In the genomic region with DNA sequence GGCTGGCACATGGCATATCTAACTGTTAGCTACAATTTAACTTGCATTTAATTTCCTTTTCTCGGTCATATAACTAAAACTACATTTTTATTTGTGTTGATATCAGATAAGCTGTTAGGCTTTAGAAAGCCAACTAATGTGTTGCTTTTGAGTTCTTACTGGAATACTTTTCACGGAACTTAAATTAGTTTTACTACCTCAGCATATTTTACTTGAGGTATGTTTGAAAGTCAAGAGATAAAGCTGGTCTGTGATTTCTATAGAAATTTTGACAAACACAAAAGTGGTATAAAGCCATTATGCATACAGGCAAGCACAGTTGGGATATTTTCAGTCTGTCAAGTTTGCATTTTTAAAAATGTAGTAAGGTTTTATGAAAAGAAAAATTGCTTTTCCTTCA, we compare ENCODE assay signal across 28 cellular contexts.
DNase-seq lines count a peak whose midpoint lies in the region; ATAC-seq, FAIRE-seq and TF ChIP-seq lines count a peak whose summit lies in the region.
"Had no signal": no experiment of that assay in that cellular context is flagged by ENCODE, and none has a peak within 500 bp of the region (broad histone marks: within the 10 kb centered on the region; RNA-seq: fewer than 3 reads in every experiment).

No MANE protein-coding gene starts in this region.

- H2BK5ac ChIP-seq in H1 (ENCODE audit: low read depth, low read length): no peak overlapping the region

- H2AFZ ChIP-seq in HepG2 (ENCODE audit: low read length) (no peak overlapping the region), H1 (ENCODE audit: low read length) (no peak overlapping the region)

- no peak overlapping the region for H2BK12ac ChIP-seq in H1 (ENCODE audit: low read depth, low read length)

- H3K9me3 ChIP-seq in HepG2 (ENCODE audit: low read length) (no peaks in the 10 kb centered on the region), right lobe of liver (no peaks in the 10 kb centered on the region), HUES6 (ENCODE audit: control insufficient read depth, insufficient read depth, low read depth, low read length) (no peaks in the 10 kb centered on the region; the same call in 1 of the 2 replicates), H1 (ENCODE audit: insufficient read depth in 2 of 2, low read depth in 1 of 2, low read length in 1 of 2) (no peaks in the 10 kb centered on the region)
- H3K9me3 ChIP-seq: BE2C, BLaER1 had no signal

- H3K4me1 Mint-ChIP-seq in WTC11: peaks cover 27% of the 10 kb centered on the region
- H3K4me1 Mint-ChIP-seq: CD4-positive, alpha-beta memory T cell; CD4-positive, CD25-positive, alpha-beta regulatory T cell; CD8-positive, alpha-beta memory T cell had no signal

- H3K4me3 ChIP-seq in HepG2 (replicated peaks in 1 of 3; ENCODE audit: insufficient read depth in 1 of 3, low read depth in 2 of 3, low read length in 3 of 3) (no peak overlapping the region), right lobe of liver (no peak overlapping the region), HUES6 (ENCODE audit: low read depth, low read length) (no peak overlapping the region), H1 (ENCODE audit: extremely low read depth in 1 of 4, insufficient read depth in 2 of 4, low read depth in 3 of 4, low read length in 4 of 4) (no peak overlapping the region)
- H3K4me3 ChIP-seq: BLaER1, GM12878 had no signal

- H3K79me1 ChIP-seq in H1 (ENCODE audit: low read depth, low read length): no peaks in the 10 kb centered on the region

- H3K79me2 ChIP-seq in HepG2 (ENCODE audit: insufficient read depth, low read length) (no peaks in the 10 kb centered on the region), H1 (ENCODE audit: control insufficient read depth in 1 of 2, insufficient read depth in 2 of 2, low read length in 2 of 2) (no peaks in the 10 kb centered on the region)

- intact Hi-C loops in HepG2 (cut with micrococcal nuclease; ENCODE audit: unreplicated experiment) (no loop called here), right lobe of liver (cut with DNase I) (no loop called here)

- H4K91ac ChIP-seq in H1 (replicated peaks; ENCODE audit: insufficient read length, low read length): no peak overlapping the region

- H3K56ac ChIP-seq in H1 (replicated peaks; ENCODE audit: insufficient read length, low read depth, low read length): no peak overlapping the region

- no peak for FAIRE-seq in HepG2 (lab: Jason Lieb, UNC)
- no peak for FAIRE-seq in H1 (lab: Jason Lieb, UNC)
- no peak for FAIRE-seq in frontal cortex (lab: Jason Lieb, UNC)
- FAIRE-seq: GM12878, GM12892, GM18507 had no signal

- H3K4me1 ChIP-seq in HepG2 (ENCODE audit: insufficient read depth, low read length): no peaks in the 10 kb centered on the region
- no peaks in the 10 kb centered on the region for H3K4me1 ChIP-seq in right lobe of liver
- peaks cover 16% of the 10 kb centered on the region; the same call in 1 of the 2 replicates for H3K4me1 ChIP-seq in HUES6 (ENCODE audit: control insufficient read depth, insufficient read depth, low read length)
- H3K4me1 ChIP-seq in H1 (replicated peaks in 1 of 4; ENCODE audit: control insufficient read depth in 3 of 4, insufficient read depth in 4 of 4, low read length in 3 of 4): no peaks in the 10 kb centered on the region
- H3K4me1 ChIP-seq: BE2C, BLaER1 had no signal

- TF ChIP-seq POLR2A in HepG2 (IDR thresholded peaks at IDR 0.05; ENCODE audit: insufficient read depth in 1 of 2, low read depth in 2 of 2, low read length in 2 of 2) (no peak), right lobe of liver (IDR thresholded peaks at IDR 0.05) (no peak), H1 (IDR thresholded peaks at IDR 0.05; ENCODE audit: control extremely low read depth in 1 of 2, low read depth in 2 of 2, low read length in 2 of 2) (no peak)

- H3K27me3 ChIP-seq in HepG2 (ENCODE audit: control insufficient read depth in 1 of 2, insufficient read depth in 2 of 2, low read length in 2 of 2): no peaks in the 10 kb centered on the region
- no peaks in the 10 kb centered on the region for H3K27me3 ChIP-seq in right lobe of liver
- no peaks in the 10 kb centered on the region for H3K27me3 ChIP-seq in HUES6 (ENCODE audit: control insufficient read depth, insufficient read depth, low read length)
- no peaks in the 10 kb centered on the region for H3K27me3 ChIP-seq in H1 (replicated peaks in 1 of 4; ENCODE audit: control insufficient read depth in 3 of 4, extremely low read depth in 1 of 4, insufficient read depth in 3 of 4, low read length in 3 of 4)
- H3K27me3 ChIP-seq: BE2C, BLaER1 had no signal

- H3K23me2 ChIP-seq in H1 (ENCODE audit: low read depth, low read length): no peaks in the 10 kb centered on the region

- CTCF ChIA-PET in HepG2 (lab: Yijun Ruan, JAX; ENCODE audit: low intra/inter-chr PET ratio, low total read pairs) (no interaction called here), WTC11 (lab: Charles Lee) (no interaction called here), H1 (lab: Charles Lee; ENCODE audit: partially characterized antibody) (no interaction called here)

- H3K27ac Mint-ChIP-seq in WTC11: peak overlapping the region; percentile 27; the same call in 1 of the 2 replicates
- H3K27ac Mint-ChIP-seq: CD4-positive, alpha-beta memory T cell; CD4-positive, CD25-positive, alpha-beta regulatory T cell; CD8-positive, alpha-beta memory T cell had no signal

- TF ChIP-seq RAD21 in HepG2 (CRISPR knock-in tag; IDR thresholded peaks at IDR 0.05) (no peak), H1 (IDR thresholded peaks at IDR 0.05 in 1 of 2, conservative IDR thresholded peaks at IDR 0.05 in 1 of 2; ENCODE audit: low read depth in 2 of 2, low read length in 2 of 2) (no peak)

- H3K4ac ChIP-seq in H1 (replicated peaks; ENCODE audit: insufficient read length, low read depth, low read length): no peak overlapping the region

- H4K20me1 ChIP-seq in HepG2 (ENCODE audit: insufficient read depth, low read length): no peaks in the 10 kb centered on the region
- H4K20me1 ChIP-seq in H1 (replicated peaks in 1 of 2; ENCODE audit: control insufficient read depth in 1 of 2, insufficient read depth in 2 of 2, low read length in 2 of 2): no peaks in the 10 kb centered on the region
- H4K20me1 ChIP-seq: BLaER1 had no signal

- H4K8ac ChIP-seq in H1 (ENCODE audit: extremely low read depth, insufficient read depth, low read length): no peak overlapping the region

- no peak overlapping the region for H3K4me2 ChIP-seq in HepG2 (ENCODE audit: low read depth, low read length)
- no peak overlapping the region for H3K4me2 ChIP-seq in H1 (ENCODE audit: insufficient read depth in 1 of 2, low read depth in 2 of 2, low read length in 2 of 2)
- H3K4me2 ChIP-seq: BLaER1 had no signal

- no peak overlapping the region for H3K4me3 Mint-ChIP-seq in WTC11
- H3K4me3 Mint-ChIP-seq: CD14-positive monocyte; CD4-positive, alpha-beta memory T cell; CD4-positive, CD25-positive, alpha-beta regulatory T cell; CD8-positive, alpha-beta memory T cell had no signal

- H2BK20ac ChIP-seq in H1 (ENCODE audit: low read length): no peak overlapping the region

- H2BK120ac ChIP-seq in H1 (replicated peaks; ENCODE audit: low read depth, low read length): no peak overlapping the region

- no peak overlapping the region for H3K14ac ChIP-seq in H1 (ENCODE audit: insufficient read length)

- in situ Hi-C loops in HepG2 (cut with HindIII; ENCODE audit: extremely low pct_ligation_motif_present, low pct_unique_long_range_greater_than_20kb): no loop called here

- DNase-seq in HepG2 (ENCODE audit: low spot score) (no peak), right lobe of liver (no peak), WTC11 (ENCODE audit: low spot score) (no peak), H1 (ENCODE audit: low read depth in 1 of 2, low spot score in 2 of 2) (no peak), foreskin melanocyte (no peak), frontal cortex (ENCODE audit: low spot score in 2 of 2) (no peak)
- DNase-seq: ACHN; BE2C; C1 segment of cervical spinal cord; CD4-positive, alpha-beta memory T cell; CD4-positive, CD25-positive, alpha-beta regulatory T cell; CD8-positive, alpha-beta memory T cell; COR-L47; DMS 273 treated with DMSO at 0.1 percent for 48 hours; DMS153; DMS53; DMS79; DND-41; EL; GDM1 had no signal

- no peak for TF ChIP-seq CTCF in HepG2 (CRISPR knock-in tag; IDR thresholded peaks at IDR 0.05)
- no peak for TF ChIP-seq CTCF in right lobe of liver (IDR thresholded peaks at IDR 0.05)
- no peak for TF ChIP-seq CTCF in WTC11 (IDR thresholded peaks at IDR 0.05)
- no peak for TF ChIP-seq CTCF in H1 (IDR thresholded peaks at IDR 0.05; ENCODE audit: control extremely low read depth in 1 of 3, insufficient read depth in 1 of 3, low read depth in 1 of 3, low read length in 3 of 3)

- POLR2A ChIA-PET in HepG2 (lab: Yijun Ruan, JAX): no interaction called here
- POLR2A ChIA-PET in WTC11 (lab: Charles Lee): no interaction called here
- POLR2A ChIA-PET in H1 (lab: Charles Lee; ENCODE audit: partially characterized antibody): no interaction called here

- H3K9ac ChIP-seq in HepG2 (ENCODE audit: insufficient read depth, low read depth, low read length): no peak overlapping the region
- H3K9ac ChIP-seq in HUES6 (ENCODE audit: low read length): no peak overlapping the region
- H3K9ac ChIP-seq in H1 (replicated peaks in 1 of 4; ENCODE audit: extremely low read depth in 1 of 4, low read depth in 3 of 4, low read length in 3 of 4): no peak overlapping the region
- H3K9ac ChIP-seq: BLaER1 had no signal

- H2AK5ac ChIP-seq in H1 (ENCODE audit: low read depth, low read length): no peak overlapping the region

- H3K18ac ChIP-seq in H1 (ENCODE audit: extremely low read depth, low read length): no peak overlapping the region

- H3K23ac ChIP-seq in H1 (ENCODE audit: insufficient read length): no peak overlapping the region

- no peak overlapping the region for H2BK15ac ChIP-seq in H1 (ENCODE audit: low read length)

- H3K36me3 ChIP-seq in HepG2 (replicated peaks in 1 of 2; ENCODE audit: control insufficient read depth in 1 of 2, insufficient read depth in 2 of 2, low read length in 2 of 2) (no peaks in the 10 kb centered on the region), right lobe of liver (no peaks in the 10 kb centered on the region), HUES6 (ENCODE audit: control insufficient read depth, insufficient read depth, low read length) (no peaks in the 10 kb centered on the region), H1 (ENCODE audit: control insufficient read depth in 2 of 4, insufficient read depth in 4 of 4, low read length in 3 of 4) (no peaks in the 10 kb centered on the region)
- H3K36me3 ChIP-seq: BE2C, BLaER1 had no signal

- no peaks in the 10 kb centered on the region for H3K36me3 Mint-ChIP-seq in WTC11
- H3K36me3 Mint-ChIP-seq: CD14-positive monocyte; CD4-positive, alpha-beta memory T cell; CD4-positive, CD25-positive, alpha-beta regulatory T cell; CD8-positive, alpha-beta memory T cell had no signal

- no peak overlapping the region for H4K5ac ChIP-seq in H1 (ENCODE audit: insufficient read length, low read depth, low read length)

- no peak for TF ChIP-seq EP300 in HepG2 (IDR thresholded peaks at IDR 0.05; ENCODE audit: low read depth in 2 of 2, low read length in 2 of 2)
- no peak for TF ChIP-seq EP300 in HepG2 (CRISPR knock-in tag; IDR thresholded peaks at IDR 0.05; ENCODE audit: borderline replicate concordance)
- no peak for TF ChIP-seq EP300 in H1 (IDR thresholded peaks at IDR 0.05; ENCODE audit: borderline replicate concordance in 1 of 2, low read depth in 2 of 2, low read length in 2 of 2)

- BruUV-seq in HepG2 (replicated peaks; lab: Mats Ljungman, UMichigan): no TSS peak

- H3K27ac ChIP-seq in HepG2 (ENCODE audit: extremely low read length, insufficient read depth, low read length): no peak overlapping the region
- H3K27ac ChIP-seq in right lobe of liver: no peak overlapping the region
- peak overlapping the region; percentile 87; the same call in 1 of the 2 replicates for H3K27ac ChIP-seq in HUES6 (ENCODE audit: low read depth, low read length)
- H3K27ac ChIP-seq in H1 (ENCODE audit: low read depth, low read length): no peak overlapping the region
- H3K27ac ChIP-seq: 22Rv1, BLaER1 had no signal

- H3K27me3 Mint-ChIP-seq in WTC11 (ENCODE audit: low read depth): no peaks in the 10 kb centered on the region
- H3K27me3 Mint-ChIP-seq: CD4-positive, alpha-beta memory T cell; CD4-positive, CD25-positive, alpha-beta regulatory T cell; CD8-positive, alpha-beta memory T cell had no signal

- no peaks in the 10 kb centered on the region for H3K9me3 Mint-ChIP-seq in WTC11
- H3K9me3 Mint-ChIP-seq: CD14-positive monocyte had no signal

- 3% methylated on average over 2 of the region's 2 CpGs for WGBS in HepG2 (ENCODE audit: low lambda C conversion rate)
- WGBS in right lobe of liver (ENCODE audit: insufficient coverage, low coverage, low lambda C conversion rate, missing lambda C conversion rate): 74% methylated on average over 2 of the region's 2 CpGs
- WGBS in H1 (ENCODE audit: extremely low coverage in 1 of 2, insufficient coverage in 1 of 2, insufficient read length in 1 of 2, insufficient replicate concordance in 2 of 2, low coverage in 1 of 2, low lambda C conversion rate in 2 of 2, missing lambda C conversion rate in 1 of 2), 2 experiments: 87% methylated on average over 2 of the region's 2 CpGs; no CpG with 5 or more reads in 1 of the 2 experiments

- ATAC-seq in HepG2 (no peak), right lobe of liver (no peak), WTC11 (no peak), HG03025 (IDR thresholded peaks at IDR 0.05; ENCODE audit: low FRiP score, unreplicated experiment) (no peak)
- ATAC-seq: GM12878 had no signal
